ENCODE assay signal across 1 cellular context in the genomic region with DNA sequence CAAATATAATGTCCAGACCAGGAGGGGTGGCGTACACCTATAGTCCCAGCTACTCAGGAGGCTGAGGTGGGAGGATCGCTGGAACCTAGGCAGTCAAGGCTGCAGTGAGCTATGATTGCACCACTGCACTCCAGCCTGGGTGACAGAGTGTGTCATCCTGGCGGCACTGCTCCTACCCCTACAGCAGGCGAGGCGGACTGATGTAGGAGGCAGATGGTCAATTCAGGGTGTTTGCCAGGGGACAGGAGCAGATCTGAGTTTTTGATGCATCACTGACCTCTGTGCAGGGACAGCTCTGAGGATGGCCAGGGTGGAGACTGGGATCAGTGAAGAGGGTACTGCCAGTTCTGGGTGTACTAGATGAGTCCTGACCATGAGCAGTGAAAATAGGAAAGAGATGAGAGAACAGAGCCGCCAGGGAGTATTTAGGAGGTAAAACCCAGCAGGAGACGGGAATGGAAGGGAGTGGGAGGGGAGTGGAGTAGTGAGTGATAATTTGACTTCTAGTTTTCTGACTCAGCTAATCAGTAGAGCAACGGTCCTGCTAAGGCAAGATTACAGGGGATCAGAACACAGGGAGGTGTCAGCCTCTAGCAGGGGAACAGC.
TF ChIP-seq lines count a peak whose summit lies in the region.

No MANE protein-coding gene starts in this region.

TF ChIP-seq in K562, 482 proteins besides CTCF, POLR2A, EP300 and RAD21 (continued from another document and continues in another):
- TF ChIP-seq ZNF592 (IDR thresholded peaks at IDR 0.05) (peak; percentile 63), MTA1 (IDR thresholded peaks at IDR 0.05; ENCODE audit: borderline replicate concordance) (peak; percentile 76), SP1 (CRISPR knock-in tag; IDR thresholded peaks at IDR 0.05) (peak; percentile 25; the same call in 1 of the 2 replicates), ELF1 (tag; IDR thresholded peaks at IDR 0.05) (no peak), STAT5A (IDR thresholded peaks at IDR 0.05; ENCODE audit: borderline replicate concordance, low read length) (peak; percentile 68; the same call in 1 of the 2 replicates), DPF2 (IDR thresholded peaks at IDR 0.05) (peak; percentile 98), HNRNPK (IDR thresholded peaks at IDR 0.05; ENCODE audit: low read depth, low read length, poor library complexity, severe bottlenecking) (no peak), MCM3 (IDR thresholded peaks at IDR 0.05) (no peak), HDAC1 (IDR thresholded peaks at IDR 0.05) (peak in 1 of 2 experiments; percentile 81; a peak in 1 of 4 replicates), BRF2 (IDR thresholded peaks at IDR 0.05; ENCODE audit: borderline replicate concordance, insufficient read depth, insufficient read length) (no peak), ZNF274 (IDR thresholded peaks at IDR 0.05; ENCODE audit: borderline replicate concordance, low read depth, low read length) (no peak), ZSCAN29 (IDR thresholded peaks at IDR 0.05) (0 out of 2 replicates have a peak, but pooled peaks have one; percentile 50), CEBPG (CRISPR knock-in tag; IDR thresholded peaks at IDR 0.05) (peak; percentile 75), CEBPG (tag; conservative IDR thresholded peaks at IDR 0.05 in 1 of 2, IDR thresholded peaks at IDR 0.05 in 1 of 2) (no peak), RBM14 (IDR thresholded peaks at IDR 0.05; ENCODE audit: borderline replicate concordance, insufficient read depth, low read depth, low read length) (no peak), ZNF184 (CRISPR knock-in tag; IDR thresholded peaks at IDR 0.05) (no peak), SMARCA5 (IDR thresholded peaks at IDR 0.05) (peak; percentile 87), PATZ1 (CRISPR knock-in tag; IDR thresholded peaks at IDR 0.05; ENCODE audit: borderline replicate concordance) (no peak), GATAD2B (IDR thresholded peaks at IDR 0.05; ENCODE audit: borderline replicate concordance) (0 out of 2 replicates have a peak, but pooled peaks have one; percentile 52), TCF3 (CRISPR knock-in tag; IDR thresholded peaks at IDR 0.05) (peak; percentile 90), XRCC4 (IDR thresholded peaks at IDR 0.05; ENCODE audit: extremely low read depth, insufficient read depth, insufficient read length) (no peak), CAMTA2 (CRISPR knock-in tag; conservative IDR thresholded peaks at IDR 0.05) (no peak), REST (CRISPR knock-in tag; IDR thresholded peaks at IDR 0.05; ENCODE audit: low read depth) (no peak), MAZ (CRISPR knock-in tag; conservative IDR thresholded peaks at IDR 0.05 in 1 of 2, IDR thresholded peaks at IDR 0.05 in 1 of 2) (peak in 1 of 2 experiments; percentile 28; a peak in 2 of 4 replicates), ETV6 (IDR thresholded peaks at IDR 0.05; ENCODE audit: borderline replicate concordance in 1 of 2, low read depth in 2 of 2, low read length in 1 of 2) (no peak), ETV6 (CRISPR knock-in tag; IDR thresholded peaks at IDR 0.05; ENCODE audit: borderline replicate concordance) (no peak), EHMT2 (IDR thresholded peaks at IDR 0.05) (0 out of 2 replicates have a peak, but pooled peaks have one; percentile 44), ILK (tag; IDR thresholded peaks at IDR 0.05; ENCODE audit: borderline replicate concordance, low read depth) (no peak), MIER1 (IDR thresholded peaks at IDR 0.05; ENCODE audit: low read depth) (0 out of 2 replicates have a peak, but pooled peaks have one; percentile 66)
- TF ChIP-seq, protein P1, sequence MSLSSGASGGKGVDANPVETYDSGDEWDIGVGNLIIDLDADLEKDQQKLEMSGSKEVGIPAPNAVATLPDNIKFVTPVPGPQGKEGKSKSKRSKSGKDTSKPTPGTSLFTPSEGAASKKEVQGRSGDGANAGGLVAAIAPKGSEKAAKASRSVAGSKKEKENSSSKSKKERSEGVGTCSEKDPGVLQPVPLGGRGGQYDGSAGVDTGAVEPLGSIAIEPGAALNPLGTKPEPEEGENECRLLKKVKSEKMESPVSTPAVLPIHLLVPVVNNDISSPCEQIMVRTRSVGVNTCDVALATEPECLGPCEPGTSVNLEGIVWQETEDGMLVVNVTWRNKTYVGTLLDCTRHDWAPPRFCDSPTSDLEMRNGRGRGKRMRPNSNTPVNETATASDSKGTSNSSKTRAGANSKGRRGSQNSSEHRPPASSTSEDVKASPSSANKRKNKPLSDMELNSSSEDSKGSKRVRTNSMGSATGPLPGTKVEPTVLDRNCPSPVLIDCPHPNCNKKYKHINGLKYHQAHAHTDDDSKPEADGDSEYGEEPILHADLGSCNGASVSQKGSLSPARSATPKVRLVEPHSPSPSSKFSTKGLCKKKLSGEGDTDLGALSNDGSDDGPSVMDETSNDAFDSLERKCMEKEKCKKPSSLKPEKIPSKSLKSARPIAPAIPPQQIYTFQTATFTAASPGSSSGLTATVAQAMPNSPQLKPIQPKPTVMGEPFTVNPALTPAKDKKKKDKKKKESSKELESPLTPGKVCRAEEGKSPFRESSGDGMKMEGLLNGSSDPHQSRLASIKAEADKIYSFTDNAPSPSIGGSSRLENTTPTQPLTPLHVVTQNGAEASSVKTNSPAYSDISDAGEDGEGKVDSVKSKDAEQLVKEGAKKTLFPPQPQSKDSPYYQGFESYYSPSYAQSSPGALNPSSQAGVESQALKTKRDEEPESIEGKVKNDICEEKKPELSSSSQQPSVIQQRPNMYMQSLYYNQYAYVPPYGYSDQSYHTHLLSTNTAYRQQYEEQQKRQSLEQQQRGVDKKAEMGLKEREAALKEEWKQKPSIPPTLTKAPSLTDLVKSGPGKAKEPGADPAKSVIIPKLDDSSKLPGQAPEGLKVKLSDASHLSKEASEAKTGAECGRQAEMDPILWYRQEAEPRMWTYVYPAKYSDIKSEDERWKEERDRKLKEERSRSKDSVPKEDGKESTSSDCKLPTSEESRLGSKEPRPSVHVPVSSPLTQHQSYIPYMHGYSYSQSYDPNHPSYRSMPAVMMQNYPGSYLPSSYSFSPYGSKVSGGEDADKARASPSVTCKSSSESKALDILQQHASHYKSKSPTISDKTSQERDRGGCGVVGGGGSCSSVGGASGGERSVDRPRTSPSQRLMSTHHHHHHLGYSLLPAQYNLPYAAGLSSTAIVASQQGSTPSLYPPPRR (CRISPR knock-in tag; IDR thresholded peaks at IDR 0.05; ENCODE audit: borderline replicate concordance), result no peak
- TF ChIP-seq, protein P2, sequence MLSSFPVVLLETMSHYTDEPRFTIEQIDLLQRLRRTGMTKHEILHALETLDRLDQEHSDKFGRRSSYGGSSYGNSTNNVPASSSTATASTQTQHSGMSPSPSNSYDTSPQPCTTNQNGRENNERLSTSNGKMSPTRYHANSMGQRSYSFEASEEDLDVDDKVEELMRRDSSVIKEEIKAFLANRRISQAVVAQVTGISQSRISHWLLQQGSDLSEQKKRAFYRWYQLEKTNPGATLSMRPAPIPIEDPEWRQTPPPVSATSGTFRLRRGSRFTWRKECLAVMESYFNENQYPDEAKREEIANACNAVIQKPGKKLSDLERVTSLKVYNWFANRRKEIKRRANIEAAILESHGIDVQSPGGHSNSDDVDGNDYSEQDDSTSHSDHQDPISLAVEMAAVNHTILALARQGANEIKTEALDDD (IDR thresholded peaks at IDR 0.05), result peak; percentile 64; the same call in 1 of the 2 replicates
- TF ChIP-seq, protein P3, sequence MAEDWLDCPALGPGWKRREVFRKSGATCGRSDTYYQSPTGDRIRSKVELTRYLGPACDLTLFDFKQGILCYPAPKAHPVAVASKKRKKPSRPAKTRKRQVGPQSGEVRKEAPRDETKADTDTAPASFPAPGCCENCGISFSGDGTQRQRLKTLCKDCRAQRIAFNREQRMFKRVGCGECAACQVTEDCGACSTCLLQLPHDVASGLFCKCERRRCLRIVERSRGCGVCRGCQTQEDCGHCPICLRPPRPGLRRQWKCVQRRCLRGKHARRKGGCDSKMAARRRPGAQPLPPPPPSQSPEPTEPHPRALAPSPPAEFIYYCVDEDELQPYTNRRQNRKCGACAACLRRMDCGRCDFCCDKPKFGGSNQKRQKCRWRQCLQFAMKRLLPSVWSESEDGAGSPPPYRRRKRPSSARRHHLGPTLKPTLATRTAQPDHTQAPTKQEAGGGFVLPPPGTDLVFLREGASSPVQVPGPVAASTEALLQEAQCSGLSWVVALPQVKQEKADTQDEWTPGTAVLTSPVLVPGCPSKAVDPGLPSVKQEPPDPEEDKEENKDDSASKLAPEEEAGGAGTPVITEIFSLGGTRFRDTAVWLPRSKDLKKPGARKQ (CRISPR knock-in tag; IDR thresholded peaks at IDR 0.05), result no peak
- TF ChIP-seq, protein P4, sequence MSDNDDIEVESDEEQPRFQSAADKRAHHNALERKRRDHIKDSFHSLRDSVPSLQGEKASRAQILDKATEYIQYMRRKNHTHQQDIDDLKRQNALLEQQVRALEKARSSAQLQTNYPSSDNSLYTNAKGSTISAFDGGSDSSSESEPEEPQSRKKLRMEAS (CRISPR knock-in tag; IDR thresholded peaks at IDR 0.05), result peak; percentile 22; the same call in 1 of the 2 replicates
